In genomic region chr9:16680965-16681658, GRCh38 we compare ENCODE assay signal across 20 cellular contexts.
DNase-seq lines count a peak whose midpoint lies in the region; ATAC-seq, FAIRE-seq and TF ChIP-seq lines count a peak whose summit lies in the region.
"Had no signal": no experiment of that assay in that cellular context is flagged by ENCODE, and none has a peak within 500 bp of the region (broad histone marks: within the 10 kb centered on the region; RNA-seq: fewer than 3 reads in every experiment).

No MANE protein-coding gene starts in this region.

- H3K36me3 ChIP-seq in tibial nerve: no peaks in the 10 kb centered on the region
- H3K36me3 ChIP-seq: ascending aorta had no signal

- H3K4me3 ChIP-seq in WI38 (ENCODE audit: low read depth, low read length): 0 out of 2 replicates have a peak overlapping the region, but pooled peaks have one; percentile 3
- no peak overlapping the region for H3K4me3 ChIP-seq in fibroblast of the aortic adventitia (ENCODE audit: low read depth, low read length)
- H3K4me3 ChIP-seq in tibial nerve: peak overlapping the region in 1 of 4 donors; percentile 5
- H3K4me3 ChIP-seq: ascending aorta, smooth muscle cell had no signal

- FAIRE-seq in H54 (lab: Jason Lieb, UNC): peak; percentile 43

- ATAC-seq in HG03196 (IDR thresholded peaks at IDR 0.05; ENCODE audit: unreplicated experiment): no peak
- ATAC-seq in foreskin keratinocyte: no peak
- no peak for ATAC-seq in GM19035 (IDR thresholded peaks at IDR 0.05; ENCODE audit: unreplicated experiment)
- ATAC-seq: activated CD4-positive, alpha-beta T cell treated with anti-CD3 and anti-CD28 coated beads for 36 hours; esophagus mucosa had no signal

- 51 to 61% methylated on average over 5 of the region's 5 CpGs for WGBS in tibial nerve, 2 donors

- no peaks in the 10 kb centered on the region for H3K9me3 ChIP-seq in tibial nerve
- H3K9me3 ChIP-seq: ascending aorta had no signal

- TF ChIP-seq POLR2A in H54 (IDR thresholded peaks at IDR 0.05; ENCODE audit: low read depth, low read length): no peak
- TF ChIP-seq POLR2A in tibial nerve (IDR thresholded peaks at IDR 0.05): no peak

- TF ChIP-seq EP300 in tibial nerve (IDR thresholded peaks at IDR 0.05): peak in 1 of 2 donors; percentile 24

- H3K4me1 ChIP-seq in tibial nerve (peaks cover 0 to 32% (median 0%) of the 10 kb centered on the region in 4 donors), foreskin keratinocyte (no peaks in the 10 kb centered on the region)
- H3K4me1 ChIP-seq: ascending aorta, parathyroid adenoma had no signal

- DNase-seq in H54 (ENCODE audit: insufficient read length, low spot score) (no peak), fibroblast of the aortic adventitia (ENCODE audit: low read depth) (peak; percentile 78), tibial nerve (ENCODE audit: low spot score in 2 of 2) (no peak), occipital lobe (lab: John Stamatoyannopoulos, UW) (no peak), foreskin keratinocyte (no peak)
- DNase-seq: activated CD4-positive, alpha-beta T cell treated with anti-CD3 and anti-CD28 coated beads for 36 hours; activated gamma-delta T cell; CD4-positive, CD25-positive, alpha-beta regulatory T cell; hippocampal formation; NCI-H1694 treated with DMSO at 0.1 percent for 48 hours; SHP77; T-helper 9 cell; trophoblast cell had no signal

- TF ChIP-seq CTCF in WI38 (IDR thresholded peaks at IDR 0.05; ENCODE audit: low read depth, low read length) (no peak), fibroblast of the aortic adventitia (IDR thresholded peaks at IDR 0.05; ENCODE audit: insufficient read depth, low read length) (no peak), tibial nerve (IDR thresholded peaks at IDR 0.05) (no peak), foreskin keratinocyte (conservative IDR thresholded peaks at IDR 0.05) (no peak)

- H3K27me3 ChIP-seq in tibial nerve (no peaks in the 10 kb centered on the region), foreskin keratinocyte (no peaks in the 10 kb centered on the region)
- H3K27me3 ChIP-seq: ascending aorta had no signal

- H3K27ac ChIP-seq in tibial nerve (peak overlapping the region in 3 of 4 donors; percentile 37 to 73 (median 53)), foreskin keratinocyte (no peak overlapping the region)
- H3K27ac ChIP-seq: ascending aorta, parathyroid adenoma had no signal
